ENCODE assay signal across 15 cellular contexts in the genomic region with DNA sequence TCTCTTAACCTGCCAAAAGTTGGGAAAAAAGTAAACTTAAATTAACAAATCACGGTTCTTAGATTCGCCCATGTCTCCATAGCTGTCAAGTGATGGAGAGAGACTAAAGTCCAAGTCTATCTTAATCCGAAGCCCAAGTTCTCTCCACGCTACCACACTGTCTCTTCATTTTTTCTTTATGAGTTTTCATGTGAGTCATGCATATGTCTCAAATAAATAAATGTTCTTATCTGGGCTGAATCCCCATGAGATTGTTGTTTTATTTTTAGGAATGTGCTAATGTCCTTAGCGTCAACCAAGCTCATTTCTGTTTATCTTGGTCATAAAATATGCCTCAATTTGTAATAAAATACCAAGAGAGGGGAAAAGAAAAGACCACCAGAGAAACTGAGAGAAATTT.
DNase-seq lines count a peak whose midpoint lies in the region; FAIRE-seq and TF ChIP-seq lines count a peak whose summit lies in the region.
"Had no signal": no experiment of that assay in that cellular context is flagged by ENCODE, and none has a peak within 500 bp of the region (broad histone marks: within the 10 kb centered on the region; RNA-seq: fewer than 3 reads in every experiment).

No MANE protein-coding gene starts in this region.

- in situ Hi-C loops in GM23248 (cut with MboI), result no loop called here

- H3K27me3 ChIP-seq in GM23248 (replicated peaks; ENCODE audit: insufficient read depth) (0 out of 2 replicates have a peak, but pooled peaks cover 19% of the 10 kb centered on the region), fibroblast of lung (ENCODE audit: control insufficient read depth, insufficient read depth, low read length) (no peaks in the 10 kb centered on the region), skeletal muscle satellite cell (ENCODE audit: control insufficient read depth, insufficient read depth, low read length) (no peaks in the 10 kb centered on the region)
- H3K27me3 ChIP-seq: Peyer's patch had no signal

- H3K4me3 ChIP-seq in GM23248 (no peak overlapping the region), fibroblast of lung (replicated peaks in 1 of 4; ENCODE audit: control extremely low read depth in 1 of 4, insufficient read depth in 1 of 4, low read depth in 3 of 4, low read length in 4 of 4) (no peak overlapping the region), skeletal muscle satellite cell (ENCODE audit: low read length) (no peak overlapping the region)
- H3K4me3 ChIP-seq: Peyer's patch had no signal

- H3K36me3 ChIP-seq in GM23248 (ENCODE audit: low read depth) (no peaks in the 10 kb centered on the region), fibroblast of lung (ENCODE audit: control insufficient read depth, insufficient read depth, low read length) (no peaks in the 10 kb centered on the region), skeletal muscle satellite cell (ENCODE audit: insufficient read depth, low read length) (no peaks in the 10 kb centered on the region)
- H3K36me3 ChIP-seq: Peyer's patch had no signal

- no peaks in the 10 kb centered on the region for H3K9me3 ChIP-seq in GM23248 (ENCODE audit: low read depth)
- no peaks in the 10 kb centered on the region for H3K9me3 ChIP-seq in fibroblast of lung (ENCODE audit: control insufficient read depth, insufficient read depth, low read depth, low read length)
- no peaks in the 10 kb centered on the region for H3K9me3 ChIP-seq in skeletal muscle satellite cell (replicated peaks; ENCODE audit: low read length)
- H3K9me3 ChIP-seq: Peyer's patch had no signal

- TF ChIP-seq POLR2A in H54 (IDR thresholded peaks at IDR 0.05; ENCODE audit: low read depth, low read length), result no peak

- H3K9ac ChIP-seq in GM23248, result no peak overlapping the region
- no peak overlapping the region for H3K9ac ChIP-seq in fibroblast of lung (ENCODE audit: insufficient read depth, low read length)
- H3K9ac ChIP-seq in skeletal muscle satellite cell (ENCODE audit: low read depth, low read length), result peak overlapping the region; percentile 48

- CTCF ChIA-PET in RWPE1 (lab: Yijun Ruan, JAX), result no interaction called here

- peaks cover 9% of the 10 kb centered on the region for H3K4me1 ChIP-seq in GM23248 (ENCODE audit: insufficient read depth)
- no peaks in the 10 kb centered on the region for H3K4me1 ChIP-seq in fibroblast of lung (ENCODE audit: control insufficient read depth, extremely low read depth, insufficient read depth, low read length)
- H3K4me1 ChIP-seq in skeletal muscle satellite cell (ENCODE audit: control insufficient read depth, insufficient read depth, low read length), result peaks cover 28% of the 10 kb centered on the region
- H3K4me1 ChIP-seq: Peyer's patch had no signal

- POLR2A ChIA-PET in RWPE1 (lab: Yijun Ruan, JAX; ENCODE audit: low non-redundant PET), result no interaction called here

- peaks cover 12% of the 10 kb centered on the region for H3F3A ChIP-seq in GM23248 (ENCODE audit: insufficient read depth)

- no peak for FAIRE-seq in H54 (lab: Jason Lieb, UNC)
- FAIRE-seq: G401.6, GM18507 had no signal

- H3K27ac ChIP-seq in GM23248 (no peak overlapping the region), RWPE1 (no peak overlapping the region), fibroblast of lung (ENCODE audit: insufficient read depth, low read length) (peak overlapping the region; percentile 37)
- H3K27ac ChIP-seq: Peyer's patch had no signal

- 22 to 30% methylated on average over 5 of the region's 5 CpGs for WGBS in GM23248 (ENCODE audit: low coverage in 1 of 2, low lambda C conversion rate in 2 of 2, missing lambda C conversion rate in 2 of 2), 2 experiments

- intact Hi-C loops in head of caudate nucleus (cut with DNase I), result no loop called here

- no peak overlapping the region for H2AFZ ChIP-seq in GM23248
- no peak overlapping the region for H2AFZ ChIP-seq in fibroblast of lung (ENCODE audit: low read length)

- TF ChIP-seq CTCF in RWPE1 (conservative IDR thresholded peaks at IDR 0.05; ENCODE audit: low read depth), result no peak
- TF ChIP-seq CTCF in fibroblast of lung (conservative IDR thresholded peaks at IDR 0.05 in 1 of 2, IDR thresholded peaks at IDR 0.05 in 1 of 2; ENCODE audit: low read depth in 1 of 2, low read length in 2 of 2), result no peak

- DNase-seq in GM23248 (peak; percentile 54), RWPE1 (ENCODE audit: low spot score) (peak; percentile 5), fibroblast of lung (ENCODE audit: low read depth in 2 of 2) (peak; percentile 31 to 90), head of caudate nucleus (no peak), kidney glomerular epithelial cell (lab: John Stamatoyannopoulos, UW) (no peak), H54 (ENCODE audit: insufficient read length, low spot score) (no peak)
- no peak for DNase-seq in central memory CD4-positive, alpha-beta T cell
- DNase-seq: activated CD4-positive, alpha-beta T cell treated with anti-CD3 and anti-CD28 coated beads for 4 hours; activated naive CD8-positive, alpha-beta T cell treated with anti-CD3 and anti-CD28 coated beads, Interleukin-2, amount 50 U/mL, for 24 hours; NCI-H510A; Peyer's patch; stimulated activated CD4-positive, alpha-beta T cell treated with anti-CD3 and anti-CD28 coated beads, Interleukin-4, amount 100 ng/mL, for 1 hour had no signal

- H4K20me1 ChIP-seq in GM23248 (ENCODE audit: insufficient read depth) (no peaks in the 10 kb centered on the region), fibroblast of lung (ENCODE audit: control insufficient read depth, extremely low read depth, insufficient read depth, low read length) (no peaks in the 10 kb centered on the region)

- H3K9me2 ChIP-seq in GM23248 (ENCODE audit: insufficient read depth), result no peaks in the 10 kb centered on the region

- peak overlapping the region; percentile 32 for H3K4me2 ChIP-seq in GM23248 (ENCODE audit: unreplicated experiment)
- H3K4me2 ChIP-seq in fibroblast of lung (ENCODE audit: extremely low read depth, insufficient read depth, low read length), result peak overlapping the region; percentile 37
- H3K4me2 ChIP-seq in skeletal muscle satellite cell (ENCODE audit: low read length), result peak overlapping the region; percentile 33

- H3K79me2 ChIP-seq in GM23248 (ENCODE audit: insufficient read depth), result no peaks in the 10 kb centered on the region
- no peaks in the 10 kb centered on the region for H3K79me2 ChIP-seq in fibroblast of lung (ENCODE audit: control insufficient read depth, insufficient read depth, low read length)

Comparison
In these comparisons a context has a peak if more than half of its experiments do, and no peak if none do; other contexts are left out.
1. DNase-seq: peak in GM23248 (single experiment), RWPE1 (single experiment) and fibroblast of lung (2 of 2); none in central memory CD4-positive, alpha-beta T cell (single experiment), head of caudate nucleus (0 of 42), kidney glomerular epithelial cell (single experiment) and H54 (single experiment).
2. Peak in every context shown above with its lines, with median percentiles within 50 percentile points of each other: H3K4me2 ChIP-seq.